Comparison of ENCODE assay signal across 1 cellular context in genomic region chr12:121825041-121825523, GRCh38.
A peak's percentile ranks its signal among the peaks of the same experiment; 100 is the strongest.
TF ChIP-seq lines count a peak whose summit lies in the region.

No MANE protein-coding gene starts in this region.

TF ChIP-seq in K562, 482 proteins besides CTCF, POLR2A, EP300 and RAD21:
- TF ChIP-seq ZNF76 (CRISPR knock-in tag; IDR thresholded peaks at IDR 0.05; ENCODE audit: borderline replicate concordance) (no peak), USF2 (CRISPR knock-in tag; IDR thresholded peaks at IDR 0.05) (no peak), SRSF7 (optimal IDR thresholded peaks at IDR 0.05; ENCODE audit: low read depth, low read length) (no peak), RBM22 (IDR thresholded peaks at IDR 0.05; ENCODE audit: low read depth, low read length, poor library complexity, severe bottlenecking) (peak; percentile 76), ZBTB7A (IDR thresholded peaks at IDR 0.05; ENCODE audit: borderline replicate concordance, control insufficient read depth, low read depth, low read length) (no peak), THRB (CRISPR knock-in tag; conservative IDR thresholded peaks at IDR 0.05) (no peak), RBFOX2 (IDR thresholded peaks at IDR 0.05; ENCODE audit: low read depth, low read length) (peak; percentile 51; the same call in 1 of the 2 replicates), ZNF668 (CRISPR knock-in tag; IDR thresholded peaks at IDR 0.05) (no peak), BCLAF1 (IDR thresholded peaks at IDR 0.05; ENCODE audit: borderline replicate concordance in 1 of 2, control insufficient read depth in 1 of 2, low read depth in 2 of 2, low read length in 1 of 2) (no peak), HMBOX1 (IDR thresholded peaks at IDR 0.05) (no peak), HMG20A (CRISPR knock-in tag; conservative IDR thresholded peaks at IDR 0.05) (no peak), ZBED1 (IDR thresholded peaks at IDR 0.05) (no peak), ZNF232 (CRISPR knock-in tag; IDR thresholded peaks at IDR 0.05) (no peak), VEZF1 (CRISPR knock-in tag; IDR thresholded peaks at IDR 0.05) (no peak), CREM (IDR thresholded peaks at IDR 0.05; ENCODE audit: low read depth) (no peak), EWSR1 (IDR thresholded peaks at IDR 0.05; ENCODE audit: borderline replicate concordance, low read depth, partially characterized antibody) (no peak), ZFP30 (CRISPR knock-in tag; IDR thresholded peaks at IDR 0.05; ENCODE audit: borderline replicate concordance) (no peak), ZNF699 (CRISPR knock-in tag; IDR thresholded peaks at IDR 0.05; ENCODE audit: insufficient replicate concordance) (no peak), POLR2G (IDR thresholded peaks at IDR 0.05; ENCODE audit: low read depth, low read length) (peak; percentile 79), SMARCB1 (IDR thresholded peaks at IDR 0.05; ENCODE audit: insufficient read length, low read depth) (no peak), TAF1 (IDR thresholded peaks at IDR 0.05; ENCODE audit: control insufficient read depth, extremely low read depth, insufficient read depth, low read length, severe bottlenecking) (no peak), HDAC8 (tag; IDR thresholded peaks at IDR 0.05) (no peak), RERE (CRISPR knock-in tag; IDR thresholded peaks at IDR 0.05; ENCODE audit: borderline replicate concordance) (no peak), CCAR2 (IDR thresholded peaks at IDR 0.05; ENCODE audit: low read depth, low read length) (no peak), E2F8 (IDR thresholded peaks at IDR 0.05; ENCODE audit: low read depth, partially characterized antibody) (no peak)
